In the genomic region with DNA sequence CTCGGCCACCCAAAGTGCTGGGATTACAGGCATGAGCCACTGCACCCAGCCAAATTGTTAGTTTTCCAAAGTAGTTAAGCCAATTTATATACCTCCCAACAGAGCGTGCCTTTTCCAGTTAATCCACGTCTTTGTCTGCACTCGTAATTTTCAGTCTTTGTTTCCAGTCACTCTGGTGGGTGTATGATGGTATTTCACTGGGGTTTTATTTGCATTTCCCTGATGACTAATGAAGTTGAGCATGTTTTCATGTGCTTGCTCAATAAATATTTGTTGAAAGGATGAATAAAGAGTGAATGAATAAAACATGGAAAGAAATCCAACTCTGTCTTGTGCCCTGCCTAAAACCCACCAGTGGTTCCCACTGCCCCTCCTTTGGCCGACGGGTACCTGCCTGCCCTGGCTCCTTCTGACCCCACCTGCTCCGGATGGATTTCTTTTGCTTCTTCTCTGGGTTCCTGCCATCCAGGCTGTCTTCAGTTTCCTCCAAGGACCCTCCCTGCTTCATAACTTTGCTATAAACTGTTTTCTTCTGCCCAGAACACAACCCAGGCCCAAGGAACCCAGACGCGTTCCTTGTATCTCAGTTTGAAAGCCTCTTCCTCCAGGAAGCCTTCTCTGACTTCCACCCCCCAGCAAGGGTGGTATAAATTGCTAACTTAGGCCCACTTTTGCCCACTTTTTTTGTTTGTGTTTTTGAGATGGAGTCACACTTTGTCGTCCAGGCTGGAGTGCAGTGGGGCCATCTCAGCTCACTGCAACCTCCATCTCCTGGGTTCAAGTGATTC, we compare ENCODE assay signal across 12 cellular contexts. TPM values are rescaled to one million over a fixed set of nuclear protein-coding genes. Genes with fewer than 3 reads are reported as not detected.
DNase-seq lines count a peak whose midpoint lies in the region; ATAC-seq, FAIRE-seq and TF ChIP-seq lines count a peak whose summit lies in the region.
"Had no signal": no experiment of that assay in that cellular context is flagged by ENCODE, and none has a peak within 500 bp of the region (broad histone marks: within the 10 kb centered on the region; RNA-seq: fewer than 3 reads in every experiment).

No MANE protein-coding gene starts in this region.

- POLR2A ChIA-PET in A673 (lab: Charles Lee; ENCODE audit: low non-redundant PET), result no interaction called here
- POLR2A ChIA-PET in OCI-LY7 (lab: Charles Lee), result interaction anchor here (0.6 to 0.8 kb wide), 2 partner anchors 42 to 240 kb away, joined by 3 to 5 read pairs; no protein-coding TSS in a partner anchor

- FAIRE-seq in H54 (lab: Jason Lieb, UNC), result peak; percentile 23
- FAIRE-seq in GM12892 (lab: Jason Lieb, UNC), result no peak

- H3K9me2 ChIP-seq in OCI-LY7 (ENCODE audit: insufficient read depth, low read length), result no peaks in the 10 kb centered on the region

- DNase-seq in A673 (ENCODE audit: low spot score) (peak; percentile 62), H54 (ENCODE audit: insufficient read length, low spot score) (peak; percentile 30), hepatic stellate cell (ENCODE audit: low spot score) (peak; percentile 60), GM12892 (ENCODE audit: insufficient read length) (no peak), OCI-LY7 (ENCODE audit: low spot score) (no peak), left colon (no peak)
- no peak for DNase-seq in activated T-helper 1 cell treated with anti-CD3 and anti-CD28 coated beads, Interleukin-12 subunit alpha, Interleukin-12 subunit beta, Interleukin-2, Interleukin-4 antibody, amounts not matched to agents 30 ng/mL and 10 ng/mL and 1 ng/mL, durations not matched to agents 14 hours and 24 hours and 36 hours (ENCODE audit: low spot score)
- DNase-seq: cortex of kidney; Peyer's patch; right lobe of liver; stimulated activated naive CD8-positive, alpha-beta T cell treated with anti-CD3 and anti-CD28 coated beads, Interleukin-15, Interleukin-2, amounts not matched to agents 100 U/mL and 50 U/mL, for 24 hours had no signal

- intact Hi-C loops in A673 (cut with micrococcal nuclease; ENCODE audit: unreplicated experiment) (no loop called here), OCI-LY7 (cut with micrococcal nuclease; ENCODE audit: unreplicated experiment) (loop anchor here (10.0 kb wide), 1 partner anchor 178 kb away; no protein-coding TSS in a partner anchor), left colon (cut with DNase I, micrococcal nuclease) (no loop called here)
- intact Hi-C loops in activated T-helper 1 cell treated with anti-CD3 and anti-CD28 coated beads, Interleukin-12 subunit alpha, Interleukin-12 subunit beta, Interleukin-2, Interleukin-4 antibody, amounts not matched to agents 30 ng/mL and 10 ng/mL and 1 ng/mL, durations not matched to agents 14 hours and 24 hours and 36 hours (cut with micrococcal nuclease), result loop anchor here (2.0 kb wide), 1 partner anchor 14 kb away; no protein-coding TSS in a partner anchor

- no peak overlapping the region for H2AFZ ChIP-seq in OCI-LY7 (ENCODE audit: low read length)

- H4K20me1 ChIP-seq in OCI-LY7 (ENCODE audit: insufficient read depth, low read length), result no peaks in the 10 kb centered on the region

- CTCF ChIA-PET in A673 (lab: Charles Lee) (no interaction called here), OCI-LY7 (lab: Charles Lee; ENCODE audit: unreplicated experiment) (no interaction called here)

- TF ChIP-seq POLR2A in H54 (IDR thresholded peaks at IDR 0.05; ENCODE audit: low read depth, low read length) (no peak), GM12892 (IDR thresholded peaks at IDR 0.05; ENCODE audit: low read depth, low read length) (no peak)

- H3K36me3 ChIP-seq in A673 (ENCODE audit: insufficient read depth, low read length, poor library complexity, severe bottlenecking) (no peaks in the 10 kb centered on the region), OCI-LY7 (ENCODE audit: insufficient read depth, low read length) (no peaks in the 10 kb centered on the region; the same call in 1 of the 2 replicates)
- H3K36me3 ChIP-seq: Peyer's patch, right lobe of liver had no signal

- H3K4me1 ChIP-seq in A673 (ENCODE audit: insufficient read depth, low read length, poor library complexity, severe bottlenecking), result peaks cover 15% of the 10 kb centered on the region
- H3K4me1 ChIP-seq in OCI-LY7 (ENCODE audit: insufficient read depth, low read length, poor library complexity, severe bottlenecking), result peaks cover 38% of the 10 kb centered on the region
- H3K4me1 ChIP-seq: right lobe of liver had no signal

- no peaks in the 10 kb centered on the region for H3K27me3 Mint-ChIP-seq in activated T-helper 1 cell treated with anti-CD3 and anti-CD28 coated beads, Interleukin-12 subunit alpha, Interleukin-12 subunit beta, Interleukin-2, Interleukin-4 antibody, amounts not matched to agents 30 ng/mL and 10 ng/mL and 1 ng/mL, durations not matched to agents 14 hours and 24 hours and 36 hours (ENCODE audit: insufficient read depth)

- no peak overlapping the region for H3K4me2 ChIP-seq in OCI-LY7 (ENCODE audit: low read length)

- no peaks in the 10 kb centered on the region for H3K27me3 ChIP-seq in A673 (replicated peaks; ENCODE audit: insufficient read depth, low read depth, low read length, poor library complexity)
- H3K27me3 ChIP-seq: Peyer's patch had no signal

- BruUV-seq in A673 (replicated peaks; lab: Mats Ljungman, UMichigan) (no TSS peak), OCI-LY7 (replicated peaks; lab: Mats Ljungman, UMichigan) (no TSS peak)

- peak overlapping the region; percentile 19 for H3K27ac Mint-ChIP-seq in activated T-helper 1 cell treated with anti-CD3 and anti-CD28 coated beads, Interleukin-12 subunit alpha, Interleukin-12 subunit beta, Interleukin-2, Interleukin-4 antibody, amounts not matched to agents 30 ng/mL and 10 ng/mL and 1 ng/mL, durations not matched to agents 14 hours and 24 hours and 36 hours

- peaks cover 34% of the 10 kb centered on the region for H3K4me1 Mint-ChIP-seq in activated T-helper 1 cell treated with anti-CD3 and anti-CD28 coated beads, Interleukin-12 subunit alpha, Interleukin-12 subunit beta, Interleukin-2, Interleukin-4 antibody, amounts not matched to agents 30 ng/mL and 10 ng/mL and 1 ng/mL, durations not matched to agents 14 hours and 24 hours and 36 hours (ENCODE audit: low read depth)

- H3K9me3 ChIP-seq in A673 (ENCODE audit: low read depth, low read length, poor library complexity, severe bottlenecking) (no peaks in the 10 kb centered on the region), OCI-LY7 (ENCODE audit: low read length) (no peaks in the 10 kb centered on the region)
- H3K9me3 ChIP-seq: Peyer's patch, right lobe of liver had no signal

- H3K27ac ChIP-seq in A673 (ENCODE audit: low read depth, low read length, poor library complexity, severe bottlenecking), result peak overlapping the region; percentile 0
- H3K27ac ChIP-seq in OCI-LY7 (ENCODE audit: low read depth, low read length, poor library complexity, severe bottlenecking), result no peak overlapping the region
- H3K27ac ChIP-seq: Peyer's patch, right lobe of liver had no signal

- no peak for ATAC-seq in HG03039 (IDR thresholded peaks at IDR 0.05; ENCODE audit: unreplicated experiment)
- ATAC-seq in left colon, result no peak
- ATAC-seq: stimulated activated naive CD8-positive, alpha-beta T cell treated with anti-CD3 and anti-CD28 coated beads, Interleukin-15, Interleukin-2, amounts not matched to agents 100 U/mL and 50 U/mL, for 24 hours had no signal

- H3K79me2 ChIP-seq in OCI-LY7 (ENCODE audit: insufficient read depth, low read depth, low read length), result peaks cover 23% of the 10 kb centered on the region

- H3K4me3 ChIP-seq in A673 (ENCODE audit: low read depth, low read length, poor library complexity, severe bottlenecking) (no peak overlapping the region), OCI-LY7 (ENCODE audit: low read depth, low read length, poor library complexity, severe bottlenecking) (no peak overlapping the region)
- H3K4me3 ChIP-seq: Peyer's patch, right lobe of liver had no signal

- peaks cover 10% of the 10 kb centered on the region for H3K36me3 Mint-ChIP-seq in activated T-helper 1 cell treated with anti-CD3 and anti-CD28 coated beads, Interleukin-12 subunit alpha, Interleukin-12 subunit beta, Interleukin-2, Interleukin-4 antibody, amounts not matched to agents 30 ng/mL and 10 ng/mL and 1 ng/mL, durations not matched to agents 14 hours and 24 hours and 36 hours (ENCODE audit: low read depth)

- no peaks in the 10 kb centered on the region for H3K9me3 Mint-ChIP-seq in activated T-helper 1 cell treated with anti-CD3 and anti-CD28 coated beads, Interleukin-12 subunit alpha, Interleukin-12 subunit beta, Interleukin-2, Interleukin-4 antibody, amounts not matched to agents 30 ng/mL and 10 ng/mL and 1 ng/mL, durations not matched to agents 14 hours and 24 hours and 36 hours

- peak overlapping the region; percentile 29 for H3K4me3 Mint-ChIP-seq in activated T-helper 1 cell treated with anti-CD3 and anti-CD28 coated beads, Interleukin-12 subunit alpha, Interleukin-12 subunit beta, Interleukin-2, Interleukin-4 antibody, amounts not matched to agents 30 ng/mL and 10 ng/mL and 1 ng/mL, durations not matched to agents 14 hours and 24 hours and 36 hours

- no peak for TF ChIP-seq CTCF in A673 (conservative IDR thresholded peaks at IDR 0.05; ENCODE audit: low read depth, low read length)
- TF ChIP-seq CTCF in OCI-LY7 (conservative IDR thresholded peaks at IDR 0.05; ENCODE audit: low read length), result no peak

RNA-seq across cellular contexts. Expression of a gene that starts 3.0 kb away (rescaled TPM):
- total RNA-seq in A673 (2021), result 25.0 and 32.1 TPM in 2 replicates
- total RNA-seq in activated T-helper 1 cell treated with anti-CD3 and anti-CD28 coated beads, Interleukin-12 subunit alpha, Interleukin-12 subunit beta, Interleukin-2, Interleukin-4 antibody, amounts not matched to agents 30 ng/mL and 10 ng/mL and 1 ng/mL, durations not matched to agents 14 hours and 24 hours and 36 hours, result 102 and 108 TPM in 2 replicates
- 22.3 TPM for polyA plus RNA-seq in GM12892 (2012; ENCODE audit: missing spikeins)
- total RNA-seq in OCI-LY7 (2014; rRNA removed; shearing (Covaris generic)), result 39.9 and 43.3 TPM in 2 replicates
- 71.8 and 72.8 TPM in 2 replicates for total RNA-seq in OCI-LY7 (2022)
- total RNA-seq in left colon, result 10 to 100 TPM; 18.3 to 23.3 TPM

RNA-seq across cellular contexts. Expression of a gene that starts 58.0 kb away (rescaled TPM):
- total RNA-seq in A673 (2021) (50.2 and 51.0 TPM in 2 replicates), OCI-LY7 (2022) (62.8 and 75.6 TPM in 2 replicates), left colon (10 to 100 TPM; 18.9 to 22.6 TPM)
- 36.7 and 50.2 TPM in 2 replicates for total RNA-seq in activated T-helper 1 cell treated with anti-CD3 and anti-CD28 coated beads, Interleukin-12 subunit alpha, Interleukin-12 subunit beta, Interleukin-2, Interleukin-4 antibody, amounts not matched to agents 30 ng/mL and 10 ng/mL and 1 ng/mL, durations not matched to agents 14 hours and 24 hours and 36 hours
- 21.9 TPM for polyA plus RNA-seq in GM12892 (2012; ENCODE audit: missing spikeins)
- 33.7 and 36.6 TPM in 2 replicates for total RNA-seq in OCI-LY7 (2014; rRNA removed; shearing (Covaris generic))

Comparison
In these comparisons a context has a peak if more than half of its experiments do, and no peak if none do; other contexts are left out.
1. DNase-seq: peak in A673 (single experiment), H54 (single experiment) and hepatic stellate cell (single experiment); none in activated T-helper 1 cell treated with anti-CD3 and anti-CD28 coated beads, Interleukin-12 subunit alpha, Interleukin-12 subunit beta, Interleukin-2, Interleukin-4 antibody, amounts not matched to agents 30 ng/mL and 10 ng/mL and 1 ng/mL, durations not matched to agents 14 hours and 24 hours and 36 hours (single experiment), GM12892 (single experiment), OCI-LY7 (single experiment) and left colon (0 of 2).
2. intact Hi-C loops: an anchor here in activated T-helper 1 cell treated with anti-CD3 and anti-CD28 coated beads, Interleukin-12 subunit alpha, Interleukin-12 subunit beta, Interleukin-2, Interleukin-4 antibody, amounts not matched to agents 30 ng/mL and 10 ng/mL and 1 ng/mL, durations not matched to agents 14 hours and 24 hours and 36 hours (2.0 kb wide) and OCI-LY7 (10.0 kb wide); none called in A673 and left colon.